1 cellular context compared by ENCODE assay signal in the genomic region with DNA sequence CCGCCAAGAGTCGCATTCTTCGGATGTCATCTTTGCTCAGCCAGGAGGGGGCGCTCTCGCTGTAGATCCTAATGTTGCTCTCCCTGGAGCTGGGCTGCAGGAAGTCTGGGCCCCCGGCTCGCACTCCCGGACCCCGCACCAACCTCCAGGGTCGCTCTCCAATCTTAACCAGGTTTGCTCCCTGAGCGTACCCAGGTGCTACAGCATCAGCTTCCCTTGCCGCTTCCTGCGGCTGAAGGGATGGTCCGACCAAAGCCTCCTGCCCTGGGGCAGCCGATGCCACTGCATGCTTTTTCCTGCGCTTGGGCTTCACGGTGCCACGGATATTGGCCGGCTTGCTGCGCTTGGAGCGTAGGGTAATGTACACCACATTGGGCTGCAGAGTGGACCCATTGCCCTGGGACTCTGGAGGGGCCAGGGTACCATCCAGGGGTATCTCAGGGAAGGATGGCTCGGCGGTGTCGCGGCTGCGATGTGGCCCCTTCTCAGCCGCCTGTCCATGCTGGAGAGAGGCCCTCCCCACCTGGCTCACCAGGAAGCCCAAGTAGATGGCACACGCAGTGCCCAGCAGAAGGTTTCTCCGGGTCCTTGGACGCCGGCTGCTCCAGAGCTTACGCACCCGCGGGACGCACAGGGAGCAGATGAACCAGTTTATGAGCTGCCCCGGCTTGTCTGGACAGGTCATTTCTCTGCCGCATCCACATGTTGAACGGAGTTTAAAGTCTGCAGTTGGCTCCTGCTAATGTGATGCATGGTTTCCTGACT.
A peak's percentile ranks its signal among the peaks of the same experiment; 100 is the strongest.
TF ChIP-seq lines count a peak whose summit lies in the region.

No MANE protein-coding gene starts in this region.

TF ChIP-seq in HepG2, 621 proteins besides CTCF, POLR2A, EP300 and RAD21 (continued from another document and continues in another):
- TF ChIP-seq ZSCAN30 (CRISPR knock-in tag; IDR thresholded peaks at IDR 0.05) (no peak), GZF1 (CRISPR knock-in tag; IDR thresholded peaks at IDR 0.05) (no peak), ZNF235 (CRISPR knock-in tag; IDR thresholded peaks at IDR 0.05; ENCODE audit: borderline replicate concordance) (no peak), U2AF1 (optimal IDR thresholded peaks at IDR 0.05; ENCODE audit: low read depth, low read length) (no peak), HNRNPK (IDR thresholded peaks at IDR 0.05; ENCODE audit: low read depth, low read length, poor library complexity, severe bottlenecking) (no peak), KAT8 (CRISPR knock-in tag; IDR thresholded peaks at IDR 0.05) (no peak), ZNF746 (CRISPR knock-in tag; IDR thresholded peaks at IDR 0.05) (no peak), ATAD3A (CRISPR knock-in tag; IDR thresholded peaks at IDR 0.05) (no peak), ZNF382 (CRISPR knock-in tag; IDR thresholded peaks at IDR 0.05; ENCODE audit: borderline replicate concordance) (no peak), TGIF2 (CRISPR knock-in tag; IDR thresholded peaks at IDR 0.05) (peak; percentile 21; the same call in 1 of the 2 replicates), SATB2 (CRISPR knock-in tag; IDR thresholded peaks at IDR 0.05) (no peak), ZNF616 (CRISPR knock-in tag; IDR thresholded peaks at IDR 0.05; ENCODE audit: low read depth) (no peak), ZNF569 (CRISPR knock-in tag; IDR thresholded peaks at IDR 0.05; ENCODE audit: borderline replicate concordance) (0 out of 2 replicates have a peak, but pooled peaks have one; percentile 84), ZNF101 (CRISPR knock-in tag; IDR thresholded peaks at IDR 0.05; ENCODE audit: borderline replicate concordance, low read depth) (no peak), PHF20 (CRISPR knock-in tag; IDR thresholded peaks at IDR 0.05) (no peak), ZNF282 (IDR thresholded peaks at IDR 0.05; ENCODE audit: partially characterized antibody) (no peak), ZMAT3 (CRISPR knock-in tag; conservative IDR thresholded peaks at IDR 0.05) (no peak), ZNF660 (CRISPR knock-in tag; IDR thresholded peaks at IDR 0.05; ENCODE audit: borderline replicate concordance, low read depth) (no peak), ATM (IDR thresholded peaks at IDR 0.05; ENCODE audit: borderline replicate concordance) (no peak), GTF3A (CRISPR knock-in tag; conservative IDR thresholded peaks at IDR 0.05) (peak; percentile 72; the same call in 1 of the 2 replicates), ZNF430 (CRISPR knock-in tag; IDR thresholded peaks at IDR 0.05) (no peak), NR2F2 (IDR thresholded peaks at IDR 0.05; ENCODE audit: borderline replicate concordance, low read depth) (no peak), ZSCAN31 (CRISPR knock-in tag; IDR thresholded peaks at IDR 0.05; ENCODE audit: low read depth) (no peak), RXRA (CRISPR knock-in tag; IDR thresholded peaks at IDR 0.05) (no peak), IRX3 (CRISPR knock-in tag; IDR thresholded peaks at IDR 0.05; ENCODE audit: borderline replicate concordance, low read depth) (no peak), ZFP1 (CRISPR knock-in tag; IDR thresholded peaks at IDR 0.05) (no peak)
- TF ChIP-seq, protein P1, sequence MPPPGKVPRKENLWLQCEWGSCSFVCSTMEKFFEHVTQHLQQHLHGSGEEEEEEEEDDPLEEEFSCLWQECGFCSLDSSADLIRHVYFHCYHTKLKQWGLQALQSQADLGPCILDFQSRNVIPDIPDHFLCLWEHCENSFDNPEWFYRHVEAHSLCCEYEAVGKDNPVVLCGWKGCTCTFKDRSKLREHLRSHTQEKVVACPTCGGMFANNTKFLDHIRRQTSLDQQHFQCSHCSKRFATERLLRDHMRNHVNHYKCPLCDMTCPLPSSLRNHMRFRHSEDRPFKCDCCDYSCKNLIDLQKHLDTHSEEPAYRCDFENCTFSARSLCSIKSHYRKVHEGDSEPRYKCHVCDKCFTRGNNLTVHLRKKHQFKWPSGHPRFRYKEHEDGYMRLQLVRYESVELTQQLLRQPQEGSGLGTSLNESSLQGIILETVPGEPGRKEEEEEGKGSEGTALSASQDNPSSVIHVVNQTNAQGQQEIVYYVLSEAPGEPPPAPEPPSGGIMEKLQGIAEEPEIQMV (CRISPR knock-in tag; IDR thresholded peaks at IDR 0.05; ENCODE audit: low read depth), result peak; percentile 41; the same call in 1 of the 2 replicates
- TF ChIP-seq, protein P2, sequence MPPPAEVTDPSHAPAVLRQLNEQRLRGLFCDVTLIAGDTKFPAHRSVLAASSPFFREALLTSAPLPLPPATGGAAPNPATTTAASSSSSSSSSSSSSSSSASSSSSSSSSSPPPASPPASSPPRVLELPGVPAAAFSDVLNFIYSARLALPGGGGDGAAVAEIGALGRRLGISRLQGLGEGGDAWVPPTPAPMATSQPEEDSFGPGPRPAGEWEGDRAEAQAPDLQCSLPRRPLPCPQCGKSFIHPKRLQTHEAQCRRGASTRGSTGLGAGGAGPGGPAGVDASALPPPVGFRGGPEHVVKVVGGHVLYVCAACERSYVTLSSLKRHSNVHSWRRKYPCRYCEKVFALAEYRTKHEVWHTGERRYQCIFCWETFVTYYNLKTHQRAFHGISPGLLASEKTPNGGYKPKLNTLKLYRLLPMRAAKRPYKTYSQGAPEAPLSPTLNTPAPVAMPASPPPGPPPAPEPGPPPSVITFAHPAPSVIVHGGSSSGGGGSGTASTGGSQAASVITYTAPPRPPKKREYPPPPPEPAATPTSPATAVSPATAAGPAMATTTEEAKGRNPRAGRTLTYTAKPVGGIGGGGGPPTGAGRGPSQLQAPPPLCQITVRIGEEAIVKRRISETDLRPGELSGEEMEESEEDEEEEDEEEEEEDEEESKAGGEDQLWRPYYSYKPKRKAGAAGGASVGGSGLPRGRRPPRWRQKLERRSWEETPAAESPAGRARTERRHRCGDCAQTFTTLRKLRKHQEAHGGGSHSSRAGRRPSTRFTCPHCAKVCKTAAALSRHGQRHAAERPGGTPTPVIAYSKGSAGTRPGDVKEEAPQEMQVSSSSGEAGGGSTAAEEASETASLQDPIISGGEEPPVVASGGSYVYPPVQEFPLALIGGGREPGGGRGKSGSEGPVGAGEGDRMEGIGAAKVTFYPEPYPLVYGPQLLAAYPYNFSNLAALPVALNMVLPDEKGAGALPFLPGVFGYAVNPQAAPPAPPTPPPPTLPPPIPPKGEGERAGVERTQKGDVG (CRISPR knock-in tag; IDR thresholded peaks at IDR 0.05; ENCODE audit: borderline replicate concordance), result peak; percentile 91
- TF ChIP-seq, protein P3, sequence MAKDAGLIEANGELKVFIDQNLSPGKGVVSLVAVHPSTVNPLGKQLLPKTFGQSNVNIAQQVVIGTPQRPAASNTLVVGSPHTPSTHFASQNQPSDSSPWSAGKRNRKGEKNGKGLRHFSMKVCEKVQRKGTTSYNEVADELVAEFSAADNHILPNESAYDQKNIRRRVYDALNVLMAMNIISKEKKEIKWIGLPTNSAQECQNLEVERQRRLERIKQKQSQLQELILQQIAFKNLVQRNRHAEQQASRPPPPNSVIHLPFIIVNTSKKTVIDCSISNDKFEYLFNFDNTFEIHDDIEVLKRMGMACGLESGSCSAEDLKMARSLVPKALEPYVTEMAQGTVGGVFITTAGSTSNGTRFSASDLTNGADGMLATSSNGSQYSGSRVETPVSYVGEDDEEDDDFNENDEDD (CRISPR knock-in tag; IDR thresholded peaks at IDR 0.05; ENCODE audit: borderline replicate concordance), result no peak
- TF ChIP-seq, protein P4, sequence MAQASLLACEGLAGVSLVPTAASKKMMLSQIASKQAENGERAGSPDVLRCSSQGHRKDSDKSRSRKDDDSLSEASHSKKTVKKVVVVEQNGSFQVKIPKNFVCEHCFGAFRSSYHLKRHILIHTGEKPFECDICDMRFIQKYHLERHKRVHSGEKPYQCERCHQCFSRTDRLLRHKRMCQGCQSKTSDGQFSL (CRISPR knock-in tag; IDR thresholded peaks at IDR 0.05), result no peak
- TF ChIP-seq, protein P5, sequence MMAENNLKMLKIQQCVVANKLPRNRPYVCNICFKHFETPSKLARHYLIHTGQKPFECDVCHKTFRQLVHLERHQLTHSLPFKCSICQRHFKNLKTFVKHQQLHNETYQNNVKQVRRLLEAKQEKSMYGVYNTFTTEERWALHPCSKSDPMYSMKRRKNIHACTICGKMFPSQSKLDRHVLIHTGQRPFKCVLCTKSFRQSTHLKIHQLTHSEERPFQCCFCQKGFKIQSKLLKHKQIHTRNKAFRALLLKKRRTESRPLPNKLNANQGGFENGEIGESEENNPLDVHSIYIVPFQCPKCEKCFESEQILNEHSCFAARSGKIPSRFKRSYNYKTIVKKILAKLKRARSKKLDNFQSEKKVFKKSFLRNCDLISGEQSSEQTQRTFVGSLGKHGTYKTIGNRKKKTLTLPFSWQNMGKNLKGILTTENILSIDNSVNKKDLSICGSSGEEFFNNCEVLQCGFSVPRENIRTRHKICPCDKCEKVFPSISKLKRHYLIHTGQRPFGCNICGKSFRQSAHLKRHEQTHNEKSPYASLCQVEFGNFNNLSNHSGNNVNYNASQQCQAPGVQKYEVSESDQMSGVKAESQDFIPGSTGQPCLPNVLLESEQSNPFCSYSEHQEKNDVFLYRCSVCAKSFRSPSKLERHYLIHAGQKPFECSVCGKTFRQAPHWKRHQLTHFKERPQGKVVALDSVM (CRISPR knock-in tag; IDR thresholded peaks at IDR 0.05), result no peak
- TF ChIP-seq, protein P6, sequence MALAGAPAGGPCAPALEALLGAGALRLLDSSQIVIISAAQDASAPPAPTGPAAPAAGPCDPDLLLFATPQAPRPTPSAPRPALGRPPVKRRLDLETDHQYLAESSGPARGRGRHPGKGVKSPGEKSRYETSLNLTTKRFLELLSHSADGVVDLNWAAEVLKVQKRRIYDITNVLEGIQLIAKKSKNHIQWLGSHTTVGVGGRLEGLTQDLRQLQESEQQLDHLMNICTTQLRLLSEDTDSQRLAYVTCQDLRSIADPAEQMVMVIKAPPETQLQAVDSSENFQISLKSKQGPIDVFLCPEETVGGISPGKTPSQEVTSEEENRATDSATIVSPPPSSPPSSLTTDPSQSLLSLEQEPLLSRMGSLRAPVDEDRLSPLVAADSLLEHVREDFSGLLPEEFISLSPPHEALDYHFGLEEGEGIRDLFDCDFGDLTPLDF (CRISPR knock-in tag; IDR thresholded peaks at IDR 0.05), result no peak
- TF ChIP-seq, protein P7, sequence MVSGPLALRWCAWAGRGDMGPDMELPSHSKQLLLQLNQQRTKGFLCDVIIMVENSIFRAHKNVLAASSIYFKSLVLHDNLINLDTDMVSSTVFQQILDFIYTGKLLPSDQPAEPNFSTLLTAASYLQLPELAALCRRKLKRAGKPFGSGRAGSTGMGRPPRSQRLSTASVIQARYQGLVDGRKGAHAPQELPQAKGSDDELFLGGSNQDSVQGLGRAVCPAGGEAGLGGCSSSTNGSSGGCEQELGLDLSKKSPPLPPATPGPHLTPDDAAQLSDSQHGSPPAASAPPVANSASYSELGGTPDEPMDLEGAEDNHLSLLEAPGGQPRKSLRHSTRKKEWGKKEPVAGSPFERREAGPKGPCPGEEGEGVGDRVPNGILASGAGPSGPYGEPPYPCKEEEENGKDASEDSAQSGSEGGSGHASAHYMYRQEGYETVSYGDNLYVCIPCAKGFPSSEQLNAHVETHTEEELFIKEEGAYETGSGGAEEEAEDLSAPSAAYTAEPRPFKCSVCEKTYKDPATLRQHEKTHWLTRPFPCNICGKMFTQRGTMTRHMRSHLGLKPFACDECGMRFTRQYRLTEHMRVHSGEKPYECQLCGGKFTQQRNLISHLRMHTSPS (CRISPR knock-in tag; IDR thresholded peaks at IDR 0.05; ENCODE audit: low read depth), result peak; percentile 43; the same call in 1 of the 2 replicates
- TF ChIP-seq, protein P8, sequence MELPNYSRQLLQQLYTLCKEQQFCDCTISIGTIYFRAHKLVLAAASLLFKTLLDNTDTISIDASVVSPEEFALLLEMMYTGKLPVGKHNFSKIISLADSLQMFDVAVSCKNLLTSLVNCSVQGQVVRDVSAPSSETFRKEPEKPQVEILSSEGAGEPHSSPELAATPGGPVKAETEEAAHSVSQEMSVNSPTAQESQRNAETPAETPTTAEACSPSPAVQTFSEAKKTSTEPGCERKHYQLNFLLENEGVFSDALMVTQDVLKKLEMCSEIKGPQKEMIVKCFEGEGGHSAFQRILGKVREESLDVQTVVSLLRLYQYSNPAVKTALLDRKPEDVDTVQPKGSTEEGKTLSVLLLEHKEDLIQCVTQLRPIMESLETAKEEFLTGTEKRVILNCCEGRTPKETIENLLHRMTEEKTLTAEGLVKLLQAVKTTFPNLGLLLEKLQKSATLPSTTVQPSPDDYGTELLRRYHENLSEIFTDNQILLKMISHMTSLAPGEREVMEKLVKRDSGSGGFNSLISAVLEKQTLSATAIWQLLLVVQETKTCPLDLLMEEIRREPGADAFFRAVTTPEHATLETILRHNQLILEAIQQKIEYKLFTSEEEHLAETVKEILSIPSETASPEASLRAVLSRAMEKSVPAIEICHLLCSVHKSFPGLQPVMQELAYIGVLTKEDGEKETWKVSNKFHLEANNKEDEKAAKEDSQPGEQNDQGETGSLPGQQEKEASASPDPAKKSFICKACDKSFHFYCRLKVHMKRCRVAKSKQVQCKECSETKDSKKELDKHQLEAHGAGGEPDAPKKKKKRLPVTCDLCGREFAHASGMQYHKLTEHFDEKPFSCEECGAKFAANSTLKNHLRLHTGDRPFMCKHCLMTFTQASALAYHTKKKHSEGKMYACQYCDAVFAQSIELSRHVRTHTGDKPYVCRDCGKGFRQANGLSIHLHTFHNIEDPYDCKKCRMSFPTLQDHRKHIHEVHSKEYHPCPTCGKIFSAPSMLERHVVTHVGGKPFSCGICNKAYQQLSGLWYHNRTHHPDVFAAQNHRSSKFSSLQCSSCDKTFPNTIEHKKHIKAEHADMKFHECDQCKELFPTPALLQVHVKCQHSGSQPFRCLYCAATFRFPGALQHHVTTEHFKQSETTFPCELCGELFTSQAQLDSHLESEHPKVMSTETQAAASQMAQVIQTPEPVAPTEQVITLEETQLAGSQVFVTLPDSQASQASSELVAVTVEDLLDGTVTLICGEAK (IDR thresholded peaks at IDR 0.05), result no peak
- TF ChIP-seq, protein P8 (CRISPR knock-in tag; IDR thresholded peaks at IDR 0.05), result 0 out of 2 replicates have a peak, but pooled peaks have one; percentile 56
